8 cellular contexts compared by ENCODE assay signal in genomic region chr10:23345861-23346260, GRCh38. TPM values are rescaled to one million over a fixed set of nuclear protein-coding genes. Genes with fewer than 3 reads are reported as not detected.
DNase-seq lines count a peak whose midpoint lies in the region; ATAC-seq and TF ChIP-seq lines count a peak whose summit lies in the region.

No MANE protein-coding gene starts in this region.

- H3K27ac ChIP-seq in CD8-positive, alpha-beta memory T cell (ENCODE audit: low read depth, low read length) = no peak overlapping the region
- H3K27ac ChIP-seq in lower lobe of right lung = no peak overlapping the region

- no peak overlapping the region for H3K4me3 Mint-ChIP-seq in activated T-helper 17 cell treated with anti-CD3 and anti-CD28 coated beads, Interleukin-2, amount 50 U/mL, for 72 hours
- no peak overlapping the region for H3K4me3 Mint-ChIP-seq in CD8-positive, alpha-beta memory T cell

- no peaks in the 10 kb centered on the region for H3K36me3 ChIP-seq in CD8-positive, alpha-beta memory T cell (ENCODE audit: insufficient read depth, low read length)
- no peaks in the 10 kb centered on the region for H3K36me3 ChIP-seq in lower lobe of right lung

- H3K27me3 ChIP-seq in CD8-positive, alpha-beta memory T cell (ENCODE audit: insufficient read depth, low read length, poor library complexity, severe bottlenecking) = no peaks in the 10 kb centered on the region
- peaks cover 10% of the 10 kb centered on the region for H3K27me3 ChIP-seq in lower lobe of right lung (ENCODE audit: low read depth)

- CTCF ChIA-PET in CD8-positive, alpha-beta memory T cell (lab: Charles Lee) = no interaction called here

- H3K36me3 Mint-ChIP-seq in activated T-helper 17 cell treated with anti-CD3 and anti-CD28 coated beads, Interleukin-2, amount 50 U/mL, for 72 hours (ENCODE audit: low read depth) = no peaks in the 10 kb centered on the region
- no peaks in the 10 kb centered on the region for H3K36me3 Mint-ChIP-seq in CD8-positive, alpha-beta memory T cell

- H3K9me3 ChIP-seq in CD8-positive, alpha-beta memory T cell (ENCODE audit: low read length) = no peaks in the 10 kb centered on the region
- H3K9me3 ChIP-seq in lower lobe of right lung = no peaks in the 10 kb centered on the region

- H3K4me1 ChIP-seq in CD8-positive, alpha-beta memory T cell (ENCODE audit: insufficient read depth, low read length) = peaks cover 4% of the 10 kb centered on the region
- H3K4me1 ChIP-seq in lower lobe of right lung = no peaks in the 10 kb centered on the region

- in situ Hi-C loops in Caki2 (cut with HindIII; ENCODE audit: low pct_unique_long_range_greater_than_20kb, low sequenced_read_pairs) = no loop called here

- peak; percentile 56 for DNase-seq in Caki2 (ENCODE audit: low read depth)
- DNase-seq in HS-5 (ENCODE audit: low read depth) = peak; percentile 46
- peak; percentile 80 for DNase-seq in kidney tubule cell (ENCODE audit: low spot score)
- DNase-seq in CD8-positive, alpha-beta memory T cell = no peak
- no peak for DNase-seq in lower lobe of right lung

- H3K4me1 Mint-ChIP-seq in activated T-helper 17 cell treated with anti-CD3 and anti-CD28 coated beads, Interleukin-2, amount 50 U/mL, for 72 hours = peaks cover 19% of the 10 kb centered on the region
- H3K4me1 Mint-ChIP-seq in CD8-positive, alpha-beta memory T cell = peaks cover 15 to 27% (median 21%) of the 10 kb centered on the region in 3 donors

- peaks cover 3% of the 10 kb centered on the region for H3K27me3 Mint-ChIP-seq in activated T-helper 17 cell treated with anti-CD3 and anti-CD28 coated beads, Interleukin-2, amount 50 U/mL, for 72 hours
- H3K27me3 Mint-ChIP-seq in CD8-positive, alpha-beta memory T cell = peaks cover 14 to 38% of the 10 kb centered on the region in 2 donors

- POLR2A ChIA-PET in CD8-positive, alpha-beta memory T cell (lab: Charles Lee) = interaction anchor here (0.9 kb wide), 1 partner anchor 13 kb away, joined by 3 read pairs; no protein-coding TSS in a partner anchor

- no peak overlapping the region for H3K27ac Mint-ChIP-seq in activated T-helper 17 cell treated with anti-CD3 and anti-CD28 coated beads, Interleukin-2, amount 50 U/mL, for 72 hours
- peak overlapping the region in 1 of 8 donors; percentile 27 for H3K27ac Mint-ChIP-seq in CD8-positive, alpha-beta memory T cell

- no peak for TF ChIP-seq CTCF in lower lobe of right lung (IDR thresholded peaks at IDR 0.05)

- no peak overlapping the region for H3K4me3 ChIP-seq in CD8-positive, alpha-beta memory T cell (ENCODE audit: low read length)
- no peak overlapping the region for H3K4me3 ChIP-seq in lower lobe of right lung

- intact Hi-C loops in lower lobe of right lung (cut with DNase I) = no loop called here

- peaks cover 3% of the 10 kb centered on the region for H3K9me3 Mint-ChIP-seq in activated T-helper 17 cell treated with anti-CD3 and anti-CD28 coated beads, Interleukin-2, amount 50 U/mL, for 72 hours
- H3K9me3 Mint-ChIP-seq in CD8-positive, alpha-beta memory T cell = no peaks in the 10 kb centered on the region

- ATAC-seq in activated T-helper 17 cell treated with anti-CD3 and anti-CD28 coated beads, Interleukin-2, amount 50 U/mL, for 72 hours (replicated peaks) = peak; percentile 44
- no peak for ATAC-seq in GM21367 (IDR thresholded peaks at IDR 0.05; ENCODE audit: unreplicated experiment)
- ATAC-seq in lower lobe of right lung = no peak
- ATAC-seq in HG02870 (IDR thresholded peaks at IDR 0.05; ENCODE audit: unreplicated experiment) = no peak

RNA-seq across cellular contexts. Expression of gene C10orf67, which starts 1.3 kb away (rescaled TPM):
- 0.07 and 0.14 TPM in 2 replicates for total RNA-seq in Caki2 (2014; rRNA removed; shearing (Covaris generic); ENCODE audit: low replicate concordance)
- total RNA-seq in activated T-helper 17 cell treated with anti-CD3 and anti-CD28 coated beads, Interleukin-2, amount 50 U/mL, for 72 hours = under 1 TPM; 0.21 to 0.30 TPM
- not detected for total RNA-seq in CD8-positive, alpha-beta memory T cell
- polyA plus RNA-seq in CD8-positive, alpha-beta memory T cell = 0.26 TPM
- total RNA-seq in lower lobe of right lung = 1.2 TPM

Comparison
In these comparisons a context has a peak if more than half of its experiments do, and no peak if none do; other contexts are left out.
1. DNase-seq: peak in Caki2 (single experiment), HS-5 (single experiment) and kidney tubule cell (single experiment); none in CD8-positive, alpha-beta memory T cell (0 of 5) and lower lobe of right lung (single experiment).